ENCODE assay signal across 24 cellular contexts in genomic region chr10:72356987-72357386, GRCh38.
"Had no signal": no experiment of that assay in that cellular context is flagged by ENCODE, and none has a peak within 500 bp of the region (broad histone marks: within the 10 kb centered on the region; RNA-seq: fewer than 3 reads in every experiment).

No MANE protein-coding gene starts in this region.

- H3K4me3 ChIP-seq: hepatocyte, left ventricle myocardium inferior, lung, ovary, prostate gland, smooth muscle cell, stomach, testis, thyroid gland, transverse colon, upper lobe of left lung, vagina had no signal

- H3K9me3 ChIP-seq: left ventricle myocardium inferior, ovary, prostate gland, stomach, testis, thyroid gland, transverse colon, upper lobe of left lung, vagina had no signal

- H3K27ac Mint-ChIP-seq: mesothelial cell of epicardium; stimulated activated naive B cell treated with anti-CD40 and anti-IgM and Interleukin-4, amounts not matched to agents 10 μg/mL and 1 μg/mL and 100 μg/mL, for 72 hours had no signal

- DNase-seq: islet precursor cell; left ventricle myocardium inferior; mesendoderm; naive B cell; natural killer cell; ovary; retina; right cardiac atrium; stimulated activated CD4-positive, alpha-beta T cell treated with anti-CD3 and anti-CD28 coated beads, Interleukin-15, amount 100 ng/mL, for 24 hours; stimulated activated CD4-positive, alpha-beta T cell treated with anti-CD3 and anti-CD28 coated beads, Interleukin-2, amount 100 ng/mL, for 24 hours; stimulated activated CD4-positive, alpha-beta T cell treated with anti-CD3 and anti-CD28 coated beads, Interleukin-4, amount 100 ng/mL, for 1 hour; stimulated activated naive B cell treated with anti-CD40 and anti-IgM and Interleukin-4, amounts not matched to agents 10 μg/mL and 1 μg/mL and 100 μg/mL, for 72 hours; stimulated activated naive CD8-positive, alpha-beta T cell treated with anti-CD3 and anti-CD28 coated beads, Interleukin-15, Interleukin-2, amounts not matched to agents 100 U/mL and 50 U/mL, for 24 hours; stomach; testis; thyroid gland; transverse colon; upper lobe of left lung had no signal

- H3K4me3 Mint-ChIP-seq: mesothelial cell of epicardium; stimulated activated naive B cell treated with anti-CD40 and anti-IgM and Interleukin-4, amounts not matched to agents 10 μg/mL and 1 μg/mL and 100 μg/mL, for 72 hours had no signal

- H3K27me3 Mint-ChIP-seq: naive B cell; stimulated activated naive B cell treated with anti-CD40 and anti-IgM and Interleukin-4, amounts not matched to agents 10 μg/mL and 1 μg/mL and 100 μg/mL, for 72 hours had no signal

- H3K36me3 ChIP-seq: ovary, prostate gland, thyroid gland, transverse colon, vagina had no signal

- H3K27me3 ChIP-seq: hepatocyte, ovary, stomach, testis, thyroid gland, transverse colon, upper lobe of left lung, vagina had no signal

- H3K4me2 ChIP-seq: hepatocyte, smooth muscle cell had no signal

- ATAC-seq: natural killer cell; right cardiac atrium; stimulated activated naive B cell treated with anti-CD40 and anti-IgM and Interleukin-4, amounts not matched to agents 10 μg/mL and 1 μg/mL and 100 μg/mL, for 72 hours; stimulated activated naive CD8-positive, alpha-beta T cell treated with anti-CD3 and anti-CD28 coated beads, Interleukin-15, Interleukin-2, amounts not matched to agents 100 U/mL and 50 U/mL, for 24 hours had no signal

- H3K27ac ChIP-seq: hepatocyte, left ventricle myocardium inferior, ovary, prostate gland, stomach, testis, thyroid gland, transverse colon, upper lobe of left lung, vagina had no signal

- H2AFZ ChIP-seq: hepatocyte had no signal

- H3K36me3 Mint-ChIP-seq: natural killer cell had no signal

- H3K9me3 Mint-ChIP-seq: naive B cell; natural killer cell; stimulated activated naive B cell treated with anti-CD40 and anti-IgM and Interleukin-4, amounts not matched to agents 10 μg/mL and 1 μg/mL and 100 μg/mL, for 72 hours had no signal
